In genomic region chr9:113479150-113479761, GRCh38 we compare ENCODE assay signal across 15 cellular contexts. TPM values are rescaled to one million over a fixed set of nuclear protein-coding genes. Genes with fewer than 3 reads are reported as not detected.
DNase-seq lines count a peak whose midpoint lies in the region; TF ChIP-seq lines count a peak whose summit lies in the region.
"Had no signal": no experiment of that assay in that cellular context is flagged by ENCODE, and none has a peak within 500 bp of the region (broad histone marks: within the 10 kb centered on the region; RNA-seq: fewer than 3 reads in every experiment).

No MANE protein-coding gene starts in this region.

- no peak overlapping the region for H3K9ac ChIP-seq in Karpas-422 (ENCODE audit: low read length)

- H4K20me1 ChIP-seq in Karpas-422 (ENCODE audit: insufficient read depth, low read depth, low read length), result no peaks in the 10 kb centered on the region

- peak; percentile 43 for DNase-seq in SKM-1 treated with dmso at 0.1 percent for 144 hours (lab: John Stamatoyannopoulos, UW; ENCODE audit: unreplicated experiment)
- DNase-seq in SKM-1 (lab: John Stamatoyannopoulos, UW; ENCODE audit: unreplicated experiment), result no peak
- peak; percentile 37 for DNase-seq in Karpas-422
- DNase-seq in activated T-helper 2 cell treated with anti-CD3 and anti-CD28 coated beads, Interferon-gamma antibody, Interleukin-2, Interleukin-4, amounts not matched to agents 10 μg/mL and 5 μg/mL and 100 μg/mL, durations not matched to agents 14 hours and 24 hours and 36 hours (ENCODE audit: low spot score), result peak; percentile 32
- DNase-seq in sigmoid colon, result peak; percentile 34
- DNase-seq in middle frontal gyrus (ENCODE audit: extremely low spot score, low spot score), result no peak
- no peak for DNase-seq in mucosa of gallbladder (ENCODE audit: low spot score)
- no peak for DNase-seq in effector memory CD4-positive, alpha-beta T cell
- DNase-seq: 8988T, NCI-H1105 treated with DMSO at 0.1 percent for 48 hours, NCI-H524 treated with DMSO at 0.1 percent for 48 hours, psoas muscle had no signal

- TF ChIP-seq EP300 in sigmoid colon (IDR thresholded peaks at IDR 0.05), result no peak

- H3K9me3 Mint-ChIP-seq in activated T-helper 2 cell treated with anti-CD3 and anti-CD28 coated beads, Interferon-gamma antibody, Interleukin-2, Interleukin-4, amounts not matched to agents 10 μg/mL and 5 μg/mL and 100 μg/mL, durations not matched to agents 14 hours and 24 hours and 36 hours, result no peaks in the 10 kb centered on the region
- H3K9me3 Mint-ChIP-seq: T-helper 2 cell treated with Interferon-gamma antibody and Interleukin-4, amounts not matched to agents 5 μg/mL and 100 μg/mL, for 36 hours had no signal

- H3K4me1 ChIP-seq in Karpas-422 (ENCODE audit: low read length) (no peaks in the 10 kb centered on the region), sigmoid colon (peaks cover 0 to 50% (median 40%) of the 10 kb centered on the region in 4 donors)
- H3K4me1 ChIP-seq in effector memory CD4-positive, alpha-beta T cell (ENCODE audit: control insufficient read depth, insufficient read depth, low read length, poor library complexity, severe bottlenecking), result peaks cover 4% of the 10 kb centered on the region
- H3K4me1 ChIP-seq: breast epithelium had no signal

- intact Hi-C loops in activated T-helper 2 cell treated with anti-CD3 and anti-CD28 coated beads, Interferon-gamma antibody, Interleukin-2, Interleukin-4, amounts not matched to agents 10 μg/mL and 5 μg/mL and 100 μg/mL, durations not matched to agents 14 hours and 24 hours and 36 hours (cut with micrococcal nuclease), result no loop called here
- intact Hi-C loops in sigmoid colon (cut with DNase I), result no loop called here

- H3K27me3 Mint-ChIP-seq in activated T-helper 2 cell treated with anti-CD3 and anti-CD28 coated beads, Interferon-gamma antibody, Interleukin-2, Interleukin-4, amounts not matched to agents 10 μg/mL and 5 μg/mL and 100 μg/mL, durations not matched to agents 14 hours and 24 hours and 36 hours (ENCODE audit: low read depth), result peaks cover 19% of the 10 kb centered on the region

- no peak overlapping the region for H3K4me3 Mint-ChIP-seq in activated T-helper 2 cell treated with anti-CD3 and anti-CD28 coated beads, Interferon-gamma antibody, Interleukin-2, Interleukin-4, amounts not matched to agents 10 μg/mL and 5 μg/mL and 100 μg/mL, durations not matched to agents 14 hours and 24 hours and 36 hours (ENCODE audit: low read depth)
- H3K4me3 Mint-ChIP-seq: T-helper 2 cell treated with Interferon-gamma antibody and Interleukin-4, amounts not matched to agents 5 μg/mL and 100 μg/mL, for 36 hours had no signal

- H3K27ac ChIP-seq in Karpas-422 (ENCODE audit: low read length) (no peak overlapping the region), sigmoid colon (no peak overlapping the region)
- no peak overlapping the region for H3K27ac ChIP-seq in effector memory CD4-positive, alpha-beta T cell (ENCODE audit: insufficient read depth, low read length, poor library complexity, severe bottlenecking)
- H3K27ac ChIP-seq: breast epithelium, psoas muscle, upper lobe of left lung had no signal

- no peak overlapping the region for H3K4me2 ChIP-seq in Karpas-422 (ENCODE audit: low read depth, low read length, poor library complexity, severe bottlenecking)

- peaks cover 10% of the 10 kb centered on the region for H3K4me1 Mint-ChIP-seq in activated T-helper 2 cell treated with anti-CD3 and anti-CD28 coated beads, Interferon-gamma antibody, Interleukin-2, Interleukin-4, amounts not matched to agents 10 μg/mL and 5 μg/mL and 100 μg/mL, durations not matched to agents 14 hours and 24 hours and 36 hours (ENCODE audit: low read depth)

- H3K27ac Mint-ChIP-seq in activated T-helper 2 cell treated with anti-CD3 and anti-CD28 coated beads, Interferon-gamma antibody, Interleukin-2, Interleukin-4, amounts not matched to agents 10 μg/mL and 5 μg/mL and 100 μg/mL, durations not matched to agents 14 hours and 24 hours and 36 hours, result no peak overlapping the region
- H3K27ac Mint-ChIP-seq: T-helper 2 cell treated with Interferon-gamma antibody and Interleukin-4, amounts not matched to agents 5 μg/mL and 100 μg/mL, for 36 hours had no signal

- H3K27me3 ChIP-seq in Karpas-422 (ENCODE audit: low read length) (no peaks in the 10 kb centered on the region), sigmoid colon (no peaks in the 10 kb centered on the region)
- no peaks in the 10 kb centered on the region for H3K27me3 ChIP-seq in effector memory CD4-positive, alpha-beta T cell (replicated peaks; ENCODE audit: control insufficient read depth, insufficient read depth, low read length, poor library complexity, severe bottlenecking)
- H3K27me3 ChIP-seq: breast epithelium, upper lobe of left lung had no signal

- no peaks in the 10 kb centered on the region for H3K9me2 ChIP-seq in Karpas-422 (replicated peaks; ENCODE audit: insufficient read depth, low read length)

- H2AFZ ChIP-seq in Karpas-422 (ENCODE audit: low read length), result no peak overlapping the region

- WGBS in sigmoid colon, 2 donors, result 59 to 74% methylated on average over 7 of the region's 7 CpGs

- TF ChIP-seq CTCF in sigmoid colon (IDR thresholded peaks at IDR 0.05), result no peak

- H3K9me3 ChIP-seq in Karpas-422 (ENCODE audit: low read length), result no peaks in the 10 kb centered on the region
- no peaks in the 10 kb centered on the region for H3K9me3 ChIP-seq in sigmoid colon
- H3K9me3 ChIP-seq in effector memory CD4-positive, alpha-beta T cell (ENCODE audit: control insufficient read depth, low read length), result no peaks in the 10 kb centered on the region
- H3K9me3 ChIP-seq: breast epithelium, psoas muscle, upper lobe of left lung had no signal

- no peak for TF ChIP-seq POLR2A in sigmoid colon (IDR thresholded peaks at IDR 0.05)

- H3K79me2 ChIP-seq in Karpas-422 (ENCODE audit: low read length), result no peaks in the 10 kb centered on the region

- H3K4me3 ChIP-seq in Karpas-422 (ENCODE audit: low read length) (no peak overlapping the region), sigmoid colon (no peak overlapping the region)
- H3K4me3 ChIP-seq in effector memory CD4-positive, alpha-beta T cell (ENCODE audit: insufficient read depth, low read depth, low read length, poor library complexity, severe bottlenecking), result no peak overlapping the region
- H3K4me3 ChIP-seq: breast epithelium, psoas muscle, upper lobe of left lung had no signal

- H3K36me3 ChIP-seq in Karpas-422 (ENCODE audit: insufficient read depth, low read length) (no peaks in the 10 kb centered on the region), sigmoid colon (no peaks in the 10 kb centered on the region)
- no peaks in the 10 kb centered on the region for H3K36me3 ChIP-seq in effector memory CD4-positive, alpha-beta T cell (ENCODE audit: control insufficient read depth, insufficient read depth, low read length)
- H3K36me3 ChIP-seq: breast epithelium, upper lobe of left lung had no signal

- H3K36me3 Mint-ChIP-seq in activated T-helper 2 cell treated with anti-CD3 and anti-CD28 coated beads, Interferon-gamma antibody, Interleukin-2, Interleukin-4, amounts not matched to agents 10 μg/mL and 5 μg/mL and 100 μg/mL, durations not matched to agents 14 hours and 24 hours and 36 hours (ENCODE audit: low read depth), result no peaks in the 10 kb centered on the region

RNA-seq across cellular contexts. Expression of gene RGS3, which starts 15.7 kb away (rescaled TPM):
- total RNA-seq in Karpas-422 (2014; rRNA removed; shearing (Covaris generic); ENCODE audit: low replicate concordance), result 1.3 and 5.0 TPM in 2 replicates
- total RNA-seq in activated T-helper 2 cell treated with anti-CD3 and anti-CD28 coated beads, Interferon-gamma antibody, Interleukin-2, Interleukin-4, amounts not matched to agents 10 μg/mL and 5 μg/mL and 100 μg/mL, durations not matched to agents 14 hours and 24 hours and 36 hours, result 56.2 and 64.2 TPM in 2 replicates
- total RNA-seq in sigmoid colon, result 10 to 100 TPM; 26.9 to 50.7 (median 42.0) TPM
- polyA plus RNA-seq in sigmoid colon, result 10 to 100 TPM; 32.4 to 43.6 (median 32.6) TPM
- total RNA-seq in mucosa of gallbladder, result 142 TPM

Comparison
In these comparisons a context has a peak if more than half of its experiments do, and no peak if none do; other contexts are left out.
1. DNase-seq: peak in SKM-1 treated with dmso at 0.1 percent for 144 hours (single experiment), Karpas-422 (single experiment), activated T-helper 2 cell treated with anti-CD3 and anti-CD28 coated beads, Interferon-gamma antibody, Interleukin-2, Interleukin-4, amounts not matched to agents 10 μg/mL and 5 μg/mL and 100 μg/mL, durations not matched to agents 14 hours and 24 hours and 36 hours (single experiment) and sigmoid colon (single experiment); none in SKM-1 (single experiment), middle frontal gyrus (single experiment), mucosa of gallbladder (single experiment) and effector memory CD4-positive, alpha-beta T cell (0 of 3).